ENCODE assay signal across 30 cellular contexts in the genomic region with DNA sequence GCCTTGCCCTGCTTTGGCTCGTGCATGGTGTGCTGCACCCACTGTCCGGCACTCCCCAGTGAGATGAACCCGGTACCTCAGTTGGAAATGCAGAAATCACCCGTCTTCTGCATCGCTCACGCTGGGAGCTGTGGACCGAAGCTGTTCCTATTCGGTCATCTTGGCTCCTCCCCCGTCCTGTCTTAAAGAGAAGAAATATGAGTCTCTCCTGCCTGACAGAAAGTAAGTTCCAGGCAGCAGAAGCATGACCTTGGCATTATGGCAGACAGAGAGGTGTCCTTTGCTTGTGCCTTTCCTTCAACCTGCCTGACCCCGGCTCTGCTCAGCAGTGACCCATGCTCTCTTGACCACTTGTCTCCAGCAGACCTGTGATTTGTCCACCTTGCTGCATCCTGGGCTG.
"Had no signal": no experiment of that assay in that cellular context is flagged by ENCODE, and none has a peak within 500 bp of the region (broad histone marks: within the 10 kb centered on the region; RNA-seq: fewer than 3 reads in every experiment).

No MANE protein-coding gene starts in this region.

- H3K9me2 ChIP-seq: SK-N-SH had no signal

- FAIRE-seq: astrocyte had no signal

- H3K4me3 Mint-ChIP-seq: activated CD4-positive, alpha-beta memory T cell treated with anti-CD3 and anti-CD28 coated beads, Interleukin-2, amount 10 ng/mL, durations not matched to agents 7 days and 5 days; activated CD8-positive, alpha-beta memory T cell treated with anti-CD3 and anti-CD28 coated beads, Interleukin-2, amount 10 ng/mL, durations not matched to agents 7 days and 5 days; activated naive CD8-positive, alpha-beta T cell treated with anti-CD3 and anti-CD28 coated beads, Interleukin-2, amount 10 ng/mL, durations not matched to agents 7 days and 5 days; T-helper 1 cell treated with Interleukin-12 subunit alpha and Interleukin-12 subunit beta and Interleukin-4 antibody, amounts not matched to agents 30 μg/mL and 1 μg/mL, for 36 hours; T-helper 2 cell treated with Interferon-gamma antibody and Interleukin-4, amounts not matched to agents 5 μg/mL and 100 μg/mL, for 36 hours had no signal

- H3K27ac Mint-ChIP-seq: activated CD4-positive, alpha-beta memory T cell treated with anti-CD3 and anti-CD28 coated beads, Interleukin-2, amount 10 ng/mL, durations not matched to agents 7 days and 5 days; activated CD8-positive, alpha-beta memory T cell treated with anti-CD3 and anti-CD28 coated beads, Interleukin-2, amount 10 ng/mL, durations not matched to agents 7 days and 5 days; activated naive CD8-positive, alpha-beta T cell treated with anti-CD3 and anti-CD28 coated beads, Interleukin-2, amount 10 ng/mL, durations not matched to agents 7 days and 5 days; T-helper 1 cell treated with Interleukin-12 subunit alpha and Interleukin-12 subunit beta and Interleukin-4 antibody, amounts not matched to agents 30 μg/mL and 1 μg/mL, for 36 hours; T-helper 2 cell treated with Interferon-gamma antibody and Interleukin-4, amounts not matched to agents 5 μg/mL and 100 μg/mL, for 36 hours had no signal

- H3K4me1 ChIP-seq: body of pancreas, breast epithelium, Peyer's patch, SJSA1 had no signal

- DNase-seq: activated CD4-positive, alpha-beta memory T cell treated with anti-CD3 and anti-CD28 coated beads, Interleukin-2, amount 10 ng/mL, durations not matched to agents 7 days and 5 days; activated CD4-positive, alpha-beta T cell treated with anti-CD3 and anti-CD28 coated beads for 1 hour; activated CD4-positive, alpha-beta T cell treated with anti-CD3 and anti-CD28 coated beads for 48 hours; activated CD4-positive, CD25-positive, alpha-beta regulatory T cell; activated CD8-positive, alpha-beta memory T cell treated with anti-CD3 and anti-CD28 coated beads for 24 hours; activated CD8-positive, alpha-beta memory T cell treated with anti-CD3 and anti-CD28 coated beads, Interleukin-2, amount 10 ng/mL, durations not matched to agents 7 days and 5 days; activated CD8-positive, alpha-beta memory T cell treated with anti-CD3 and anti-CD28 coated beads, Interleukin-2, amount 50 U/mL, for 48 hours; activated effector memory CD4-positive, alpha-beta T cell treated with anti-CD3 and anti-CD28 coated beads, Interleukin-2, amount 50 U/mL, for 16 hours; activated naive CD4-positive, alpha-beta T cell; activated naive CD4-positive, alpha-beta T cell treated with anti-CD3 and anti-CD28 coated beads, Interleukin-2, amount 50 U/mL, for 16 hours; activated naive CD8-positive, alpha-beta T cell treated with anti-CD3 and anti-CD28 coated beads, Interleukin-2, amount 10 ng/mL, durations not matched to agents 7 days and 5 days; activated T-cell treated with anti-CD3 and anti-CD28 coated beads, Interleukin-2, amount 50 U/mL, for 48 hours; body of pancreas; MG63; NCI-H1048; NCI-H1105 treated with DMSO at 0.1 percent for 48 hours; NCI-H1436 treated with DMSO at 0.1 percent for 48 hours; NCI-H1694 treated with DMSO at 0.1 percent for 48 hours; NCI-H2029; NCI-H345; NCI-H524 treated with DMSO at 0.1 percent for 48 hours; Peyer's patch; RPMI8226; SHP77 treated with DMSO at 0.1 percent for 48 hours; SK-N-SH had no signal

- H3K4me2 ChIP-seq: SK-N-SH had no signal

- H3K4me3 ChIP-seq: body of pancreas, breast epithelium, MG63, Peyer's patch, SJSA1 had no signal

- H3K9me3 Mint-ChIP-seq: activated CD4-positive, alpha-beta memory T cell treated with anti-CD3 and anti-CD28 coated beads, Interleukin-2, amount 10 ng/mL, durations not matched to agents 7 days and 5 days; activated naive CD8-positive, alpha-beta T cell treated with anti-CD3 and anti-CD28 coated beads, Interleukin-2, amount 10 ng/mL, durations not matched to agents 7 days and 5 days; T-helper 2 cell treated with Interferon-gamma antibody and Interleukin-4, amounts not matched to agents 5 μg/mL and 100 μg/mL, for 36 hours had no signal

- H3K9me3 ChIP-seq: body of pancreas, breast epithelium, Peyer's patch had no signal

- ATAC-seq: activated CD8-positive, alpha-beta memory T cell treated with anti-CD3 and anti-CD28 coated beads, Interleukin-2, amount 10 ng/mL, durations not matched to agents 7 days and 5 days; body of pancreas had no signal

- H3K27me3 ChIP-seq: body of pancreas, breast epithelium, MG63, Peyer's patch, SJSA1 had no signal

- H3K9ac ChIP-seq: SK-N-SH had no signal

- H3K27ac ChIP-seq: body of pancreas, breast epithelium, Peyer's patch, SJSA1 had no signal

- H3K36me3 ChIP-seq: breast epithelium, MG63, Peyer's patch, SJSA1 had no signal

- H3K4me1 Mint-ChIP-seq: activated CD4-positive, alpha-beta memory T cell treated with anti-CD3 and anti-CD28 coated beads, Interleukin-2, amount 10 ng/mL, durations not matched to agents 7 days and 5 days; activated CD8-positive, alpha-beta memory T cell treated with anti-CD3 and anti-CD28 coated beads, Interleukin-2, amount 10 ng/mL, durations not matched to agents 7 days and 5 days; activated naive CD8-positive, alpha-beta T cell treated with anti-CD3 and anti-CD28 coated beads, Interleukin-2, amount 10 ng/mL, durations not matched to agents 7 days and 5 days had no signal

- H3K36me3 Mint-ChIP-seq: activated CD8-positive, alpha-beta memory T cell treated with anti-CD3 and anti-CD28 coated beads, Interleukin-2, amount 10 ng/mL, durations not matched to agents 7 days and 5 days; activated naive CD8-positive, alpha-beta T cell treated with anti-CD3 and anti-CD28 coated beads, Interleukin-2, amount 10 ng/mL, durations not matched to agents 7 days and 5 days had no signal
